In the genomic region with DNA sequence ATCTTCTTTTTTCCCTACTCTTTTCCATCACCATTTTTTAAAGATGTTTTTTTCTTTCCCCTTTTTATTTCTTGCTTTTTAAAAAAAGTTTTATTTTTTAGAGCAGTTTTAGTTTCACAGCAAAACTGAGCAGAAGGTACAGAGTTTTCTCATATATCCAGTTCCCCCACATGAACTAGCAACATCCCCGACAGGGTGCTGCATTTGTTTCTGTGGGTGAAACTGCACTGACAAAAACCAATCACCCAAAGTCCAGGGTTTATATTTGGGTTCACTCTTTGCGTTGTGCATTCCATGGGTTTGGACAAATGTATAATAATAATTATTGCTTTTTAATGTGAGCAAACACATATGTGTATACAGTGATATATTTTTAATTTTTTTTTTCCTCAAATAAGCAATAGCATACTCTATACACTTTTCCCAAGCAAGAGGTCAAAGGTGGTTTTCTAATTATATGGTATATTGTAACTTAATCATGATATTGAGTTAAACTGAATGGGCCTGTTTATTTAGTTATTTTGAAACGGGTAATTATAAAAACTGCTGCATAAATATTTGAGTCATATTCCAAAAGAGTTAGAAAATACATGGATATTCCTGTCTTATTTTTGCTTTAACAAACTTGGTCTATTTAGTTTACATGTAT, we compare ENCODE assay signal across 14 cellular contexts. TPM values are rescaled to one million over a fixed set of nuclear protein-coding genes. Genes with fewer than 3 reads are reported as not detected.
DNase-seq lines count a peak whose midpoint lies in the region; ATAC-seq, FAIRE-seq and TF ChIP-seq lines count a peak whose summit lies in the region.
"Had no signal": no experiment of that assay in that cellular context is flagged by ENCODE, and none has a peak within 500 bp of the region (broad histone marks: within the 10 kb centered on the region; RNA-seq: fewer than 3 reads in every experiment).

No MANE protein-coding gene starts in this region.

- H3K4me1 Mint-ChIP-seq in activated T-cell treated with anti-CD3 and anti-CD28 coated beads, Interleukin-2, amount 50 U/mL, for 4 hours (ENCODE audit: low read depth), result peaks cover 92% of the 10 kb centered on the region
- H3K4me1 Mint-ChIP-seq in stimulated activated memory B cell treated with anti-CD40 and anti-IgM and Interleukin-4, amounts not matched to agents 10 μg/mL and 1 μg/mL and 100 μg/mL, for 72 hours, result peaks cover 90% of the 10 kb centered on the region

- TF ChIP-seq POLR2A in K562 (conservative IDR thresholded peaks at IDR 0.05), result no peak

- no peak overlapping the region for H3K4me3 ChIP-seq in K562
- H3K4me3 ChIP-seq: ovary had no signal

- no peak for TF ChIP-seq CTCF in K562 (IDR thresholded peaks at IDR 0.05 in 2 of 3, conservative IDR thresholded peaks at IDR 0.05 in 1 of 3; ENCODE audit: insufficient read depth in 2 of 3, low read depth in 1 of 3, low read length in 3 of 3)
- TF ChIP-seq CTCF in GM13977 (IDR thresholded peaks at IDR 0.05; ENCODE audit: extremely low read depth, insufficient read depth, missing control alignments), result no peak

- no peak for ATAC-seq in activated T-cell treated with anti-CD3 and anti-CD28 coated beads, Interleukin-2, amount 50 U/mL, for 4 hours
- no peak for ATAC-seq in K562
- no peak for ATAC-seq in stimulated activated memory B cell treated with anti-CD40 and anti-IgM and Interleukin-4, amounts not matched to agents 10 μg/mL and 1 μg/mL and 100 μg/mL, for 72 hours
- ATAC-seq: left cardiac atrium had no signal

- H3K27me3 Mint-ChIP-seq in activated T-cell treated with anti-CD3 and anti-CD28 coated beads, Interleukin-2, amount 50 U/mL, for 4 hours (ENCODE audit: low read depth), result no peaks in the 10 kb centered on the region
- H3K27me3 Mint-ChIP-seq in stimulated activated memory B cell treated with anti-CD40 and anti-IgM and Interleukin-4, amounts not matched to agents 10 μg/mL and 1 μg/mL and 100 μg/mL, for 72 hours, result no peaks in the 10 kb centered on the region

- intact Hi-C loops in K562 (cut with micrococcal nuclease), result loop anchor here (5.0 kb wide), 1 partner anchor 57 kb away; no protein-coding TSS in a partner anchor

- no peak for TF ChIP-seq RAD21 in K562 (CRISPR knock-in tag; conservative IDR thresholded peaks at IDR 0.05 in 1 of 2, IDR thresholded peaks at IDR 0.05 in 1 of 2)

- no peak for TF ChIP-seq EP300 in K562 (IDR thresholded peaks at IDR 0.05; ENCODE audit: low read length)

- H3K27ac Mint-ChIP-seq in stimulated activated memory B cell treated with anti-CD40 and anti-IgM and Interleukin-4, amounts not matched to agents 10 μg/mL and 1 μg/mL and 100 μg/mL, for 72 hours, result peak overlapping the region; percentile 92

- in situ Hi-C loops in K562 (cut with MboI), result no loop called here
- in situ Hi-C loops in GM13977 (cut with MboI; ENCODE audit: low pct_unique_long_range_greater_than_20kb, low sequenced_read_pairs, unreplicated experiment), result no loop called here

- H3K4me1 ChIP-seq in K562 (replicated peaks in 1 of 2; ENCODE audit: control insufficient read depth in 2 of 2, insufficient read depth in 2 of 2, low read length in 2 of 2), result peaks cover 18 to 65% of the 10 kb centered on the region in 2 experiments; a peak in 4 of 5 replicates

- H3K4me3 Mint-ChIP-seq in activated T-cell treated with anti-CD3 and anti-CD28 coated beads, Interleukin-2, amount 50 U/mL, for 4 hours, result peak overlapping the region; percentile 75
- H3K4me3 Mint-ChIP-seq in stimulated activated memory B cell treated with anti-CD40 and anti-IgM and Interleukin-4, amounts not matched to agents 10 μg/mL and 1 μg/mL and 100 μg/mL, for 72 hours, result peak overlapping the region; percentile 67

- H3K4me2 ChIP-seq in K562 (ENCODE audit: insufficient read depth, low read length), result peak overlapping the region; percentile 70

- no TSS peak for BruUV-seq in K562 (replicated peaks; lab: Mats Ljungman, UMichigan)

- no peak for DNase-seq in activated T-cell treated with anti-CD3 and anti-CD28 coated beads, Interleukin-2, amount 50 U/mL, for 4 hours
- DNase-seq in activated T-cell treated with anti-CD3 and anti-CD28 coated beads for 4 hours, result no peak
- peak; percentile 79 for DNase-seq in NCI-H146 (lab: John Stamatoyannopoulos, UW)
- DNase-seq in K562 (ENCODE audit: extremely low read depth in 1 of 4, low spot score in 3 of 4), result no peak
- DNase-seq in GM13977 (ENCODE audit: low spot score), result no peak
- no peak for DNase-seq in stimulated activated CD4-positive, alpha-beta T cell treated with anti-CD3 and anti-CD28 coated beads, Interleukin-4, amount 100 ng/mL, for 24 hours
- DNase-seq in urothelium cell line (ENCODE audit: low spot score), result no peak
- DNase-seq: cerebellar nuclear complex; left cardiac atrium; NCI-H1694 treated with DMSO at 0.1 percent for 48 hours; ovary; stimulated activated CD4-positive, alpha-beta T cell treated with anti-CD3 and anti-CD28 coated beads, Interleukin-2, amount 100 ng/mL, for 48 hours; T-helper 9 cell had no signal

- no peaks in the 10 kb centered on the region for H3K9me3 Mint-ChIP-seq in activated T-cell treated with anti-CD3 and anti-CD28 coated beads, Interleukin-2, amount 50 U/mL, for 4 hours
- H3K9me3 Mint-ChIP-seq in stimulated activated memory B cell treated with anti-CD40 and anti-IgM and Interleukin-4, amounts not matched to agents 10 μg/mL and 1 μg/mL and 100 μg/mL, for 72 hours, result no peaks in the 10 kb centered on the region

- peak overlapping the region; percentile 80; the same call in 2 of the 3 replicates for H3K27ac ChIP-seq in K562 (ENCODE audit: extremely low read depth, low read depth, low read length)
- H3K27ac ChIP-seq: ovary had no signal

- H3K9me3 ChIP-seq in K562 (replicated peaks; ENCODE audit: control insufficient read depth, insufficient read depth, low read depth, low read length), result no peaks in the 10 kb centered on the region
- H3K9me3 ChIP-seq: ovary had no signal

- peaks cover 25% of the 10 kb centered on the region; the same call in 2 of the 3 replicates for H3K79me2 ChIP-seq in K562 (ENCODE audit: control insufficient read depth, insufficient read depth, low read length)

- H3K36me3 Mint-ChIP-seq in activated T-cell treated with anti-CD3 and anti-CD28 coated beads, Interleukin-2, amount 50 U/mL, for 4 hours (ENCODE audit: insufficient read depth), result peaks cover 7% of the 10 kb centered on the region
- peaks cover 38% of the 10 kb centered on the region for H3K36me3 Mint-ChIP-seq in stimulated activated memory B cell treated with anti-CD40 and anti-IgM and Interleukin-4, amounts not matched to agents 10 μg/mL and 1 μg/mL and 100 μg/mL, for 72 hours

- POLR2A ChIA-PET in K562 (lab: Yijun Ruan, JAX), result no interaction called here

- H4K20me1 ChIP-seq in K562 (replicated peaks; ENCODE audit: control insufficient read depth, insufficient read depth, low read length), result no peaks in the 10 kb centered on the region; the same call in 1 of the 2 replicates

- H3K9ac ChIP-seq in K562 (ENCODE audit: insufficient read depth in 1 of 2, low read depth in 2 of 2, low read length in 2 of 2), result peak overlapping the region in 1 of 2 experiments; percentile 70; a peak in 1 of 4 replicates

- FAIRE-seq in K562 (lab: Jason Lieb, UNC), result no peak
- no peak for FAIRE-seq in urothelium cell line (lab: Jason Lieb, UNC)

- whole genome bisulfite sequencing in K562 (ENCODE audit: insufficient coverage, low coverage, missing lambda C conversion rate), result 70% methylated on average over 3 of the region's 3 CpGs

- CTCF ChIA-PET in K562 (lab: Yijun Ruan, JAX; ENCODE audit: low intra/inter-chr PET ratio), result no interaction called here

- no peaks in the 10 kb centered on the region for H3K27me3 ChIP-seq in K562 (ENCODE audit: control insufficient read depth in 2 of 2, insufficient read depth in 2 of 2, low read length in 2 of 2)
- H3K27me3 ChIP-seq: ovary had no signal

- peak overlapping the region; percentile 70 for H2AFZ ChIP-seq in K562 (ENCODE audit: low read depth, low read length)

- no peaks in the 10 kb centered on the region for H3K9me1 ChIP-seq in K562 (ENCODE audit: control insufficient read depth, insufficient read depth, low read length)

- no peaks in the 10 kb centered on the region for H3K36me3 ChIP-seq in K562 (ENCODE audit: control insufficient read depth, insufficient read depth, low read length)
- H3K36me3 ChIP-seq: ovary had no signal

TF ChIP-seq in K562, 482 proteins besides CTCF, POLR2A, EP300 and RAD21 (continues in another document):
- no peak for TF ChIP-seq PKNOX1 (IDR thresholded peaks at IDR 0.05)
- TF ChIP-seq EP400 (IDR thresholded peaks at IDR 0.05), result no peak
- no peak for TF ChIP-seq GTF2A2 (tag; IDR thresholded peaks at IDR 0.05)
- TF ChIP-seq CHD1 (IDR thresholded peaks at IDR 0.05; ENCODE audit: low read length), result no peak

RNA-seq across cellular contexts. Expression of gene NCK2, which starts 50.3 kb away (rescaled TPM):
- total RNA-seq in activated T-cell treated with anti-CD3 and anti-CD28 coated beads, Interleukin-2, amount 50 U/mL, for 4 hours, result 10 to 100 TPM; 71.6 to 79.1 (median 73.5) TPM
- total RNA-seq in K562 (2011; cell fraction: chromatin; rRNA removed; ENCODE audit: low replicate concordance), result 6.2 and 7.3 TPM in 2 replicates
- total RNA-seq in K562 (2011; cell fraction: nucleolus; rRNA removed), result 5.0 and 5.1 TPM in 2 replicates
- total RNA-seq in K562 (2011; cell fraction: nucleoplasm; rRNA removed), result 4.7 and 4.8 TPM in 2 replicates
- total RNA-seq in K562 (2014; rRNA removed), result 23.2 and 24.6 TPM in 2 replicates
- total RNA-seq in K562 (2014; rRNA removed; fragmentation: Illumina TruSeq; extraction: Trizol), result 8.6 and 10.8 TPM in 2 replicates
- 19.6 and 21.4 TPM in 2 replicates for total RNA-seq in K562 (2015; rRNA removed; fragmentation: Illumina TruSeq; extraction: Trizol)
- 25.8 and 27.9 TPM in 2 replicates for total RNA-seq in K562 (2021)
- polyA plus RNA-seq in K562 (2011; rRNA removed), result 4.5 and 4.8 TPM in 2 replicates
- 4.3 and 7.8 TPM in 2 replicates for polyA plus RNA-seq in K562 (2011; cell fraction: cytosol; rRNA removed)
- polyA plus RNA-seq in K562 (2011; cell fraction: nucleus; rRNA removed), result 3.6 and 5.1 TPM in 2 replicates
- polyA plus RNA-seq in K562 (2012), result 27.1 and 38.2 TPM in 2 replicates
- polyA plus RNA-seq in K562 (2014; fragmentation: Illumina TruSeq; extraction: Trizol), result 15.9 and 21.9 TPM in 2 replicates
- 1 to 10 TPM in 1 of 2 experiments, under 1 TPM in 1; 0.90 to 1.8 TPM for polyA plus RNA-seq in K562 (2014; fragmentation: Nextera tagmentation; extraction: Ambion mirVana)
- polyA plus RNA-seq in K562 (2014; rRNA removed), result 24.3 and 26.3 TPM in 2 replicates
- polyA minus RNA-seq in K562 (2011; rRNA and poly(A)+ RNA removed), result 4.3 and 7.2 TPM in 2 replicates
- polyA minus RNA-seq in K562 (2011; cell fraction: cytosol; rRNA and poly(A)+ RNA removed), result 2.0 and 2.6 TPM in 2 replicates
- polyA minus RNA-seq in K562 (2011; cell fraction: nucleus; rRNA and poly(A)+ RNA removed), result 4.7 and 5.4 TPM in 2 replicates
